Comparison of ENCODE assay signal across 8 cellular contexts in the genomic region with DNA sequence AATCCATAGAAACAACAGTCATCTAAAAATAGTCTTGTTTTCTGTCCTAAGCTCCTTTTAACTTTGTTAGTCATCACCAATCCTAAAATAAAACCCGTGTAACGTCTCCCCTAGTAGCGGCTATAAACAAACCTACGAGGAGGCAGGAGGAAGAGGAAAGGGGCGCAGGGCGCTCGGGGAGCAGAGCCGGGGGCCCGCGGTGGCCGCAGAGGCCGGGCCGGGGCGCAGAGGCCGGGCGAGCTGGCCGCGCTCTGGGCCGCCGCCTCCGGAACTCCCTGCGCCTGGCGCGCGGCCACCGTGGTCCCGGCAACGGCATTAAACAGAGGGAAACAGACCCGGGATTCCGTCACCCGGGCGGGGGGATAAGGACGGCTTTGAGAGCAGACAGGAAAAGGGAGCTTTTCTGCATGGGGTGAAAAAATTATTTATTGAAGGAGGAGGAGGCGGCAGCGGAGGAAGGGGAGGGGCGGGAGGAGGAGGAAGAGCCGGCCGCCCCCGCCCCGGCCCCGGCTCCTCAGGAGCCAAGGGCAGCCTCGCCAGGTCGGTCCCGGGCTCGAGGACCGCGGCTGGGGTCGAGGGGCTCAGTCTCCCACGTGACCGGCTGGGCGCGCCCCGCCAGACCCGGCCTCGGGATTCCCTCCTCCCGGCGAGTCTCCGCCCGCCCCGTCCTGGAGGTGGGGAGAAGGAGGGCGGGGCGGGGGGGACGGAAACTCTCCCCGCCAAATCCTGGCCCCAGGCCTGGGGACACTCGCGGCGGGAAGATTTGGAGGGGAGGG. TPM values are rescaled to one million over a fixed set of nuclear protein-coding genes. Genes with fewer than 3 reads are reported as not detected.
A peak's percentile ranks its signal among the peaks of the same experiment; 100 is the strongest.
DNase-seq lines count a peak whose midpoint lies in the region; ATAC-seq and TF ChIP-seq lines count a peak whose summit lies in the region.

No MANE protein-coding gene starts in this region.

- peak; percentile 23 to 43 for TF ChIP-seq POLR2A in heart left ventricle (IDR thresholded peaks at IDR 0.05)

- H3K9me3 Mint-ChIP-seq in Caco-2 (ENCODE audit: unreplicated experiment) (no peaks in the 10 kb centered on the region), osteocyte (ENCODE audit: unreplicated experiment) (no peaks in the 10 kb centered on the region)

- POLR2A ChIA-PET in Caco-2 (lab: Charles Lee): interaction anchor here (0.7 kb wide), 1 partner anchor 98 kb away, joined by 6 read pairs; no protein-coding TSS in a partner anchor

- CTCF ChIA-PET in Caco-2 (lab: Charles Lee): no interaction called here

- H3K27ac Mint-ChIP-seq in Caco-2 (ENCODE audit: unreplicated experiment): peak overlapping the region; percentile 76
- peak overlapping the region; percentile 97 for H3K27ac Mint-ChIP-seq in osteocyte (ENCODE audit: unreplicated experiment)

- H3K27me3 Mint-ChIP-seq in Caco-2 (ENCODE audit: insufficient read depth, unreplicated experiment) (peaks cover 16% of the 10 kb centered on the region), osteocyte (ENCODE audit: unreplicated experiment) (peaks cover 24% of the 10 kb centered on the region)

- H3K4me3 ChIP-seq in Caco-2 (ENCODE audit: low read depth, low read length): peak overlapping the region; percentile 16
- H3K4me3 ChIP-seq in heart left ventricle: peak overlapping the region; percentile 35 to 88 (median 60)

- no TSS peak for BruUV-seq in Caco-2 (replicated peaks; lab: Mats Ljungman, UMichigan)

- intact Hi-C loops in Caco-2 (cut with micrococcal nuclease; ENCODE audit: unreplicated experiment) (no loop called here), heart left ventricle (cut with DNase I) (loop anchor here in 6 of 10 donors (1.0 to 10.0 kb wide), 8 partner anchors 63 to 641 kb away; a partner anchor contains a TSS)

- no peak for TF ChIP-seq CTCF in Caco-2 (IDR thresholded peaks at IDR 0.05; ENCODE audit: insufficient read depth in 1 of 2, low read depth in 1 of 2, low read length in 1 of 2, severe bottlenecking in 1 of 2, unreplicated experiment in 1 of 2)
- TF ChIP-seq CTCF in heart left ventricle (IDR thresholded peaks at IDR 0.05): no peak
- no peak for TF ChIP-seq CTCF in osteocyte (IDR thresholded peaks at IDR 0.05)

- no peaks in the 10 kb centered on the region for H3K36me3 ChIP-seq in Caco-2 (ENCODE audit: control insufficient read depth, insufficient read depth, low read length)
- no peaks in the 10 kb centered on the region for H3K36me3 ChIP-seq in heart left ventricle

- H3K4me1 ChIP-seq in Caco-2 (no peaks in the 10 kb centered on the region), heart left ventricle (peaks cover 0 to 43% (median 24%) of the 10 kb centered on the region in 12 donors)

- H3K27me3 ChIP-seq in Caco-2 (replicated peaks; ENCODE audit: control insufficient read depth, insufficient read depth, low read length) (no peaks in the 10 kb centered on the region), heart left ventricle (peaks cover 0 to 50% (median 0%) of the 10 kb centered on the region in 9 donors)

- H3K4me1 Mint-ChIP-seq in Caco-2 (ENCODE audit: low read depth, unreplicated experiment) (no peaks in the 10 kb centered on the region), osteocyte (ENCODE audit: unreplicated experiment) (peaks cover 11% of the 10 kb centered on the region)

- no peaks in the 10 kb centered on the region for H3K9me3 ChIP-seq in Caco-2
- no peaks in the 10 kb centered on the region for H3K9me3 ChIP-seq in heart left ventricle

- ATAC-seq in HG03342 (IDR thresholded peaks at IDR 0.05; ENCODE audit: unreplicated experiment) (peak; percentile 36), heart left ventricle (peak; percentile 62 to 86 (median 80)), GM21528 (IDR thresholded peaks at IDR 0.05; ENCODE audit: low FRiP score, unreplicated experiment) (no peak)

- peak overlapping the region; percentile 75 for H3K4me3 Mint-ChIP-seq in Caco-2 (ENCODE audit: unreplicated experiment)
- peak overlapping the region; percentile 77 for H3K4me3 Mint-ChIP-seq in osteocyte (ENCODE audit: unreplicated experiment)

- H3K36me3 Mint-ChIP-seq in Caco-2 (ENCODE audit: insufficient read depth, unreplicated experiment) (no peaks in the 10 kb centered on the region), osteocyte (ENCODE audit: unreplicated experiment) (no peaks in the 10 kb centered on the region)

- WGBS in heart left ventricle, 4 donors: 0 to 1% (median 0%) methylated on average over 47 to 65 of the region's 67 CpGs

- DNase-seq in Caco-2: peak in 1 of 2 experiments; percentile 38
- DNase-seq in OCI-M1 (lab: John Stamatoyannopoulos, UW): peak; percentile 73
- DNase-seq in amniotic stem cell (lab: John Stamatoyannopoulos, UW): peak; percentile 76
- DNase-seq in heart left ventricle: peak; percentile 95 to 97 (median 96)
- DNase-seq in osteocyte (ENCODE audit: extremely low spot score, unreplicated experiment): peak; percentile 96
- DNase-seq in NCI-H187 treated with DMSO at 0.1 percent for 48 hours (lab: John Stamatoyannopoulos, UW): no peak

- peak overlapping the region; percentile 87 to 97 (median 95) for H3K27ac ChIP-seq in heart left ventricle

RNA-seq across cellular contexts. Expression of a gene that starts 1.9 kb away (rescaled TPM):
- total RNA-seq in Caco-2 (2022) (0.66 and 1.0 TPM in 2 replicates), heart left ventricle (10 to 100 TPM; 11.1 to 26.7 (median 15.7) TPM), osteocyte (5.9 and 8.1 TPM in 2 replicates)
- 10 to 100 TPM in 1 of 2 donors, 1 to 10 TPM in 1; 6.5 to 10.5 TPM for polyA plus RNA-seq in heart left ventricle
